11 cellular contexts compared by ENCODE assay signal in genomic region chr9:95089916-95090791, GRCh38.
A peak's percentile ranks its signal among the peaks of the same experiment; 100 is the strongest.
DNase-seq lines count a peak whose midpoint lies in the region; ATAC-seq and TF ChIP-seq lines count a peak whose summit lies in the region.
"Had no signal": no experiment of that assay in that cellular context is flagged by ENCODE, and none has a peak within 500 bp of the region (broad histone marks: within the 10 kb centered on the region; RNA-seq: fewer than 3 reads in every experiment).

No MANE protein-coding gene starts in this region.

- H3K27ac ChIP-seq in duodenal mucosa (ENCODE audit: low read depth, low read length) (peak overlapping the region; percentile 17), lower lobe of right lung (peak overlapping the region; percentile 74), substantia nigra (ENCODE audit: low read depth, low read length, poor library complexity, severe bottlenecking) (peak overlapping the region; percentile 90)

- H3K36me3 Mint-ChIP-seq in progenitor cell of endocrine pancreas (ENCODE audit: insufficient read depth) = peaks cover 18% of the 10 kb centered on the region

- H3K27me3 Mint-ChIP-seq in progenitor cell of endocrine pancreas = no peaks in the 10 kb centered on the region

- no peak overlapping the region for H3K4me3 Mint-ChIP-seq in progenitor cell of endocrine pancreas (ENCODE audit: low read depth)

- H3K9me3 ChIP-seq in duodenal mucosa (ENCODE audit: control insufficient read depth in 1 of 2, low read length in 2 of 2) (no peaks in the 10 kb centered on the region), lower lobe of right lung (no peaks in the 10 kb centered on the region)

- peak; percentile 97 for TF ChIP-seq EP300 in Ishikawa (IDR thresholded peaks at IDR 0.05; ENCODE audit: borderline replicate concordance)

- no peak overlapping the region for H3K27ac Mint-ChIP-seq in progenitor cell of endocrine pancreas

- H3K4me3 ChIP-seq in duodenal mucosa (ENCODE audit: low read depth in 1 of 2, low read length in 2 of 2) = no peak overlapping the region
- no peak overlapping the region for H3K4me3 ChIP-seq in lower lobe of right lung

- H3K4me1 Mint-ChIP-seq in progenitor cell of endocrine pancreas (ENCODE audit: low read depth) = peaks cover 34% of the 10 kb centered on the region

- TF ChIP-seq RAD21 in Ishikawa (IDR thresholded peaks at IDR 0.05; ENCODE audit: low read depth) = no peak

- H3K4me1 ChIP-seq in duodenal mucosa (ENCODE audit: control insufficient read depth in 1 of 2, insufficient read depth in 2 of 2, low read length in 2 of 2) (peaks cover 20 to 30% of the 10 kb centered on the region in 2 donors), lower lobe of right lung (peaks cover 70% of the 10 kb centered on the region)

- H3K27me3 ChIP-seq in duodenal mucosa (ENCODE audit: control insufficient read depth in 1 of 2, insufficient read depth in 2 of 2, low read length in 2 of 2) (no peaks in the 10 kb centered on the region), lower lobe of right lung (ENCODE audit: low read depth) (no peaks in the 10 kb centered on the region)

- ATAC-seq in lower lobe of right lung = peak; percentile 11 to 48
- no peak for ATAC-seq in GM18498 (IDR thresholded peaks at IDR 0.05; ENCODE audit: unreplicated experiment)

- DNase-seq in lower lobe of right lung (no peak), substantia nigra (lab: John Stamatoyannopoulos, UW) (peak in 13 of 49 donors; percentile 30 to 88 (median 44)), DMS153 (lab: John Stamatoyannopoulos, UW) (no peak), progenitor cell of endocrine pancreas (ENCODE audit: low spot score, unreplicated experiment) (no peak), AG08396 (ENCODE audit: low spot score) (no peak)
- DNase-seq: activated CD4-positive, alpha-beta T cell treated with anti-CD3 and anti-CD28 coated beads, Interleukin-2, amount 50 U/mL, for 4 hours; NCI-H146; SIG-M5 had no signal

- no peaks in the 10 kb centered on the region for H3K9me3 Mint-ChIP-seq in progenitor cell of endocrine pancreas (ENCODE audit: low read depth)

- no peak overlapping the region for H3K9ac ChIP-seq in duodenal mucosa (ENCODE audit: low read depth in 1 of 2, low read length in 2 of 2)

- intact Hi-C loops in lower lobe of right lung (cut with DNase I) = no loop called here

- H3K36me3 ChIP-seq in duodenal mucosa (ENCODE audit: control insufficient read depth in 1 of 2, insufficient read depth in 2 of 2, low read length in 2 of 2) (peaks cover 11 to 22% of the 10 kb centered on the region in 2 donors), lower lobe of right lung (peaks cover 29% of the 10 kb centered on the region)

- TF ChIP-seq CTCF in lower lobe of right lung (IDR thresholded peaks at IDR 0.05) (no peak), progenitor cell of endocrine pancreas (IDR thresholded peaks at IDR 0.05; ENCODE audit: unreplicated experiment) (no peak)

TF ChIP-seq in Ishikawa, 13 proteins besides CTCF, POLR2A, EP300 and RAD21:
- TF ChIP-seq CREB1 (IDR thresholded peaks at IDR 0.05; ENCODE audit: low read depth) (no peak), NFIC (IDR thresholded peaks at IDR 0.05) (peak; percentile 98), FOXM1 (IDR thresholded peaks at IDR 0.05; ENCODE audit: borderline replicate concordance, low read depth) (peak; percentile 87), CEBPB (IDR thresholded peaks at IDR 0.05) (peak; percentile 43; the same call in 1 of the 2 replicates), TCF12 (IDR thresholded peaks at IDR 0.05; ENCODE audit: low read depth) (peak; percentile 96), YY1 (IDR thresholded peaks at IDR 0.05; ENCODE audit: low read depth) (no peak), TEAD4 (IDR thresholded peaks at IDR 0.05) (peak; percentile 77), USF1 (IDR thresholded peaks at IDR 0.05) (no peak), REST (IDR thresholded peaks at IDR 0.05; ENCODE audit: low read depth) (no peak), EGR1 (IDR thresholded peaks at IDR 0.05) (no peak), ZBTB7A (IDR thresholded peaks at IDR 0.05; ENCODE audit: low read depth) (no peak; the same call in 1 of the 2 replicates), TAF1 (IDR thresholded peaks at IDR 0.05; ENCODE audit: low read depth) (peak; percentile 33; the same call in 1 of the 2 replicates)
- TF ChIP-seq, protein P1, sequence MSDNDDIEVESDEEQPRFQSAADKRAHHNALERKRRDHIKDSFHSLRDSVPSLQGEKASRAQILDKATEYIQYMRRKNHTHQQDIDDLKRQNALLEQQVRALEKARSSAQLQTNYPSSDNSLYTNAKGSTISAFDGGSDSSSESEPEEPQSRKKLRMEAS (IDR thresholded peaks at IDR 0.05) = peak; percentile 62

Comparison
In these comparisons a context has a peak if more than half of its experiments do, and no peak if none do; other contexts are left out.
1. H3K27ac ChIP-seq: peak in every context shown above with its lines; median percentile 90 in substantia nigra; 74 in lower lobe of right lung; 17 in duodenal mucosa.